In the genomic region with DNA sequence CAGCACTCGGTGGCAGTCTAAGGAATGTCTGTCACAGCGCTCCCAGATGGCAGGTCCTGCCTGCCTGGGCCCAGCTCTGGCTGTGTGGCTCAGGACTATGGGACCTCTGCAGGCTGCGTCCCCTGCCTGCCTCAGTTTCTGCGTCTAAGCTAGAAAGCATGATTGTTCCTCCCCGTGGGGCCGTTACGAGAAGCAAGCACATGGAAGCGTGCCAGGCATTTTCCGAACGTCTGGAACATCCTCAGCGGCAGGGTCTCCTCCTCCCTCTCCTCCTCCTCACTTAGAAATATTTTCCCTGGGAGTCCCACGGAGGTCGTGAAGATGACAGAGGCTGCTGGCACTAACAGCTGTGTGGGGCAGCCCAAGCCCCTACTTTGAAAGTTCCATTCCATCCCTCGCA, we compare ENCODE assay signal across 16 cellular contexts. TPM values are rescaled to one million over a fixed set of nuclear protein-coding genes. Genes with fewer than 3 reads are reported as not detected.
A peak's percentile ranks its signal among the peaks of the same experiment; 100 is the strongest.
DNase-seq lines count a peak whose midpoint lies in the region; ATAC-seq and TF ChIP-seq lines count a peak whose summit lies in the region.
"Had no signal": no experiment of that assay in that cellular context is flagged by ENCODE, and none has a peak within 500 bp of the region (broad histone marks: within the 10 kb centered on the region; RNA-seq: fewer than 3 reads in every experiment).

No MANE protein-coding gene starts in this region.

- H2BK12ac ChIP-seq in neuronal stem cell (ENCODE audit: low read length) = no peak overlapping the region

- no peaks in the 10 kb centered on the region for H3K27me3 ChIP-seq in heart right ventricle
- no peaks in the 10 kb centered on the region for H3K27me3 ChIP-seq in neuronal stem cell (ENCODE audit: control insufficient read depth in 3 of 3, insufficient read depth in 3 of 3, low read depth in 1 of 3, low read length in 3 of 3)
- H3K27me3 ChIP-seq in thoracic aorta (replicated peaks; ENCODE audit: insufficient read depth) = no peaks in the 10 kb centered on the region

- CTCF ChIA-PET in activated CD4-positive, alpha-beta memory T cell treated with anti-CD3 and anti-CD28 coated beads, Interleukin-2, amount 10 ng/mL, durations not matched to agents 7 days and 5 days (lab: Charles Lee) = interaction anchor here (1.1 to 9.6 kb wide), 6 partner anchors 22 to 104 kb away, joined by 4 to 240 read pairs (median 10); no protein-coding TSS in a partner anchor

- H3K9ac ChIP-seq in neuronal stem cell (ENCODE audit: low read depth, low read length, poor library complexity) = peak overlapping the region; percentile 26

- H3K36me3 ChIP-seq in heart right ventricle = no peaks in the 10 kb centered on the region
- H3K36me3 ChIP-seq in neuronal stem cell (replicated peaks in 1 of 2; ENCODE audit: control insufficient read depth in 2 of 2, insufficient read depth in 2 of 2, low read length in 2 of 2) = peaks cover 0 to 5% of the 10 kb centered on the region in 2 donors
- no peaks in the 10 kb centered on the region for H3K36me3 ChIP-seq in thoracic aorta

- no peak overlapping the region for H2AK5ac ChIP-seq in neuronal stem cell (ENCODE audit: low read depth, low read length)

- peaks cover 27% of the 10 kb centered on the region for H3K4me1 Mint-ChIP-seq in T-helper 17 cell
- peaks cover 51% of the 10 kb centered on the region for H3K4me1 Mint-ChIP-seq in activated CD4-positive, alpha-beta memory T cell treated with anti-CD3 and anti-CD28 coated beads, Interleukin-2, amount 10 ng/mL, durations not matched to agents 7 days and 5 days

- WGBS in heart right ventricle, 2 donors = 28 to 38% methylated on average over 14 of the region's 14 CpGs
- no CpG with 5 or more reads among the region's 14 CpGs for WGBS in neuronal stem cell (ENCODE audit: extremely low coverage in 2 of 2, insufficient read length in 2 of 2, insufficient replicate concordance in 1 of 2), 2 donors

- no peak overlapping the region for H2BK5ac ChIP-seq in neuronal stem cell (ENCODE audit: low read length)

- H3K9me3 ChIP-seq in T-helper 17 cell (ENCODE audit: control insufficient read depth, low read length, poor library complexity, severe bottlenecking) (no peaks in the 10 kb centered on the region), heart right ventricle (no peaks in the 10 kb centered on the region), neuronal stem cell (replicated peaks in 1 of 2; ENCODE audit: control insufficient read depth in 2 of 2, insufficient read depth in 1 of 2, low read depth in 1 of 2, low read length in 2 of 2) (no peaks in the 10 kb centered on the region), thoracic aorta (no peaks in the 10 kb centered on the region)

- H3K18ac ChIP-seq in neuronal stem cell (ENCODE audit: low read length) = peak overlapping the region; percentile 42

- H3K4me3 ChIP-seq in heart right ventricle = no peak overlapping the region
- H3K4me3 ChIP-seq in neuronal stem cell (ENCODE audit: low read length in 2 of 2) = no peak overlapping the region
- no peak overlapping the region for H3K4me3 ChIP-seq in thoracic aorta

- POLR2A ChIA-PET in activated CD4-positive, alpha-beta memory T cell treated with anti-CD3 and anti-CD28 coated beads, Interleukin-2, amount 10 ng/mL, durations not matched to agents 7 days and 5 days (lab: Charles Lee) = interaction anchor here (1.2 to 12.6 kb wide), 2 partner anchors 22 to 57 kb away, joined by 4 to 385 read pairs; no protein-coding TSS in a partner anchor

- no peak overlapping the region for H2AFZ ChIP-seq in neuronal stem cell (ENCODE audit: low read length)

- ATAC-seq in T-helper 17 cell (no peak), heart right ventricle (peak in 4 of 8 donors; percentile 2 to 14 (median 6)), thoracic aorta (ENCODE audit: insufficient number of reproducible peaks, low FRiP score, low read depth) (no peak)
- ATAC-seq: activated CD8-positive, alpha-beta T cell treated with anti-CD3 and anti-CD28 coated beads for 36 hours; CD8-positive, alpha-beta T cell; HCT116; naive thymus-derived CD8-positive, alpha-beta T cell; Panc1 had no signal

- H3K27ac ChIP-seq in heart right ventricle (peak overlapping the region; percentile 57 to 92 (median 80)), neuronal stem cell (replicated peaks; ENCODE audit: low read length) (no peak overlapping the region), thoracic aorta (peak overlapping the region; percentile 33 to 51)

- peak overlapping the region; percentile 12 for H3K4me3 Mint-ChIP-seq in T-helper 17 cell
- no peak overlapping the region for H3K4me3 Mint-ChIP-seq in activated CD4-positive, alpha-beta memory T cell treated with anti-CD3 and anti-CD28 coated beads, Interleukin-2, amount 10 ng/mL, durations not matched to agents 7 days and 5 days
- H3K4me3 Mint-ChIP-seq: activated CD8-positive, alpha-beta T cell treated with anti-CD3 and anti-CD28 coated beads for 36 hours; activated naive CD4-positive, alpha-beta T cell treated with anti-CD3 and anti-CD28 coated beads for 36 hours; CD8-positive, alpha-beta T cell; naive thymus-derived CD8-positive, alpha-beta T cell had no signal

- no peak overlapping the region for H2BK15ac ChIP-seq in neuronal stem cell (ENCODE audit: low read length)

- no peak overlapping the region for H3K4ac ChIP-seq in neuronal stem cell (ENCODE audit: low read length)

- no peak overlapping the region for H3K23ac ChIP-seq in neuronal stem cell (ENCODE audit: low read depth, low read length, poor library complexity)

- no peak overlapping the region for H3K27ac Mint-ChIP-seq in T-helper 17 cell
- H3K27ac Mint-ChIP-seq in activated CD4-positive, alpha-beta memory T cell treated with anti-CD3 and anti-CD28 coated beads, Interleukin-2, amount 10 ng/mL, durations not matched to agents 7 days and 5 days = no peak overlapping the region
- H3K27ac Mint-ChIP-seq: activated CD8-positive, alpha-beta T cell treated with anti-CD3 and anti-CD28 coated beads for 36 hours; activated naive CD4-positive, alpha-beta T cell treated with anti-CD3 and anti-CD28 coated beads for 36 hours; CD8-positive, alpha-beta T cell had no signal

- H3K36me3 Mint-ChIP-seq in T-helper 17 cell (ENCODE audit: low read depth) = peaks cover 2% of the 10 kb centered on the region
- no peaks in the 10 kb centered on the region for H3K36me3 Mint-ChIP-seq in activated CD4-positive, alpha-beta memory T cell treated with anti-CD3 and anti-CD28 coated beads, Interleukin-2, amount 10 ng/mL, durations not matched to agents 7 days and 5 days (ENCODE audit: low read depth)
- H3K36me3 Mint-ChIP-seq: CD8-positive, alpha-beta T cell; naive thymus-derived CD8-positive, alpha-beta T cell had no signal

- H3K79me1 ChIP-seq in neuronal stem cell (ENCODE audit: low read depth, low read length) = peaks cover 2% of the 10 kb centered on the region

- no peak overlapping the region for H4K91ac ChIP-seq in neuronal stem cell (ENCODE audit: low read depth, low read length, poor library complexity)

- DNase-seq in T-helper 17 cell (no peak), heart right ventricle (peak in 1 of 2 donors; percentile 72), neuronal stem cell (ENCODE audit: low spot score) (no peak), thoracic aorta (ENCODE audit: low spot score) (no peak), epidermal melanocyte (ENCODE audit: insufficient read length, low spot score) (no peak), NCI-H2081 treated with DMSO at 0.1 percent for 48 hours (lab: John Stamatoyannopoulos, UW) (no peak)
- DNase-seq in activated CD4-positive, alpha-beta memory T cell treated with anti-CD3 and anti-CD28 coated beads, Interleukin-2, amount 10 ng/mL, durations not matched to agents 7 days and 5 days = no peak
- DNase-seq in activated naive CD4-positive, alpha-beta T cell (lab: John Stamatoyannopoulos, UW) = no peak
- DNase-seq: activated CD8-positive, alpha-beta T cell treated with anti-CD3 and anti-CD28 coated beads for 36 hours; activated naive CD4-positive, alpha-beta T cell treated with anti-CD3 and anti-CD28 coated beads for 36 hours; caudate nucleus; CD8-positive, alpha-beta T cell; T-helper 9 cell had no signal

- H3K4me2 ChIP-seq in neuronal stem cell (ENCODE audit: insufficient read depth, low read length, poor library complexity, severe bottlenecking) = no peak overlapping the region

- TF ChIP-seq CTCF in heart right ventricle (IDR thresholded peaks at IDR 0.05) (no peak), thoracic aorta (IDR thresholded peaks at IDR 0.05) (no peak)

- no peak overlapping the region for H3K14ac ChIP-seq in neuronal stem cell (ENCODE audit: low read length)

- H3K27me3 Mint-ChIP-seq in T-helper 17 cell = peaks cover 21% of the 10 kb centered on the region
- H3K27me3 Mint-ChIP-seq in activated CD4-positive, alpha-beta memory T cell treated with anti-CD3 and anti-CD28 coated beads, Interleukin-2, amount 10 ng/mL, durations not matched to agents 7 days and 5 days = peaks cover 40% of the 10 kb centered on the region
- H3K27me3 Mint-ChIP-seq: activated CD8-positive, alpha-beta T cell treated with anti-CD3 and anti-CD28 coated beads for 36 hours had no signal

- H2BK120ac ChIP-seq in neuronal stem cell (ENCODE audit: low read depth, low read length) = no peak overlapping the region

- no peak overlapping the region for H4K8ac ChIP-seq in neuronal stem cell (ENCODE audit: low read depth, low read length)

- no peaks in the 10 kb centered on the region for H3K9me3 Mint-ChIP-seq in activated CD4-positive, alpha-beta memory T cell treated with anti-CD3 and anti-CD28 coated beads, Interleukin-2, amount 10 ng/mL, durations not matched to agents 7 days and 5 days
- H3K9me3 Mint-ChIP-seq: activated CD8-positive, alpha-beta T cell treated with anti-CD3 and anti-CD28 coated beads for 36 hours; activated naive CD4-positive, alpha-beta T cell treated with anti-CD3 and anti-CD28 coated beads for 36 hours; CD8-positive, alpha-beta T cell; naive thymus-derived CD8-positive, alpha-beta T cell had no signal

- H3K4me1 ChIP-seq in heart right ventricle (peaks cover 23 to 74% (median 60%) of the 10 kb centered on the region in 9 donors), neuronal stem cell (ENCODE audit: control insufficient read depth in 2 of 2, insufficient read depth in 1 of 2, low read depth in 1 of 2, low read length in 2 of 2) (peaks cover 22 to 42% of the 10 kb centered on the region in 2 donors), thoracic aorta (ENCODE audit: control insufficient read depth in 1 of 2, low read depth in 2 of 2) (peaks cover 14 to 63% of the 10 kb centered on the region in 2 donors)

- intact Hi-C loops in heart right ventricle (cut with DNase I) = loop anchor here in 5 of 10 donors (5.0 kb wide), 4 partner anchors 43 to 78 kb away; partner anchors contain the start of genes LRRFIP1 (in 1 of the 5) and RAB17 (in 1 of the 5)

RNA-seq across cellular contexts. Expression of gene LRRFIP1, which starts 43.3 kb away (rescaled TPM):
- total RNA-seq in T-helper 17 cell = 100 to 1,000 TPM; 175 to 225 TPM
- 100 to 1,000 TPM in 9 of 10 donors, 10 to 100 TPM in 1; 91.5 to 132 (median 112) TPM for total RNA-seq in heart right ventricle
- polyA plus RNA-seq in heart right ventricle = 100 to 1,000 TPM; 103 to 111 TPM
- 30.3 TPM for polyA plus RNA-seq in neuronal stem cell (2013, experiment 1 of 2)
- 33.9 TPM for polyA plus RNA-seq in neuronal stem cell (2013, experiment 2 of 2)
- total RNA-seq in thoracic aorta = 100 to 1,000 TPM; 196 to 244 TPM
- 100 to 1,000 TPM; 242 to 248 TPM for total RNA-seq in activated CD4-positive, alpha-beta memory T cell treated with anti-CD3 and anti-CD28 coated beads, Interleukin-2, amount 10 ng/mL, durations not matched to agents 7 days and 5 days
